8 cellular contexts compared by ENCODE assay signal in the genomic region with DNA sequence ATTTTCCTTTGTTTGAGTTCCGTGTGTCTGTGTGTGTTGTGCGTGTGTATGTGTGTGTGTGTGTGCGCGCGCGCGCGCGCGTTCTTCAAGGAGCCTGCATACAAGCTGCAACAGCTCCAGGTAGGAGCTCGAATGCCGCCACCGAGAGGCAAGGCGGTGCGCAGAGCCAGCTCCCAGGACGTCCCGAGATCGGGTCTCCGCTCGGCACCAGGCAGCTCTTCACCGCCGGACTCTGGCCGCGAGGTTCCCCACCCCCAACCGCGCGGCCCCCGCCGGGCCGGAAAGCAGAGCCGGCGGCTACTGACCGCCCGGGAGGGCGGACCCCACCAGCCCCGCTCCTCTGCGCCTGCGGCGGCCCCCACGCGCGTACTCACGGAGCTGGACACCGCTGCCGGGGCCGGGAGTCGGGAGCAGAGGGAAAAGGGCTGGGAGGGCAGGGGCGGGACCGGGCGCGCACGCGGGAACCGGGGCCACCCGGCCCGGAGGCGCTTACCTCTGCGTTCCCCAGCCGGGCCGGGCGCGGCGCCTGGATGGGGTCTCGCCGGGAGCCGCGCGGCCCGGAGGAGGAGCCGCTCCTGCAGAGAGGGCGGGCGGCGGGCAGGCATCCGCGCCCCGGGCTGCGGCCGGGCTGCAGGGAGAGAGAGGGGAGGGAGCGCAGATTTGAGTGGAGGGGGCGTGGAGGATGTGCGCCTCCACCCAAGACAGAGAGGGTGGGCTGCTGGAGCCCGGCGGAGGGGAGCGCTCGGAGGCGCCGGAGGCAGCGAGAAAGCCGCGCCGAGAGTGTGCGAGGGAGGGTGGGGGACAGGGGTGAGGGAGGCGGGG. TPM values are rescaled to one million over a fixed set of nuclear protein-coding genes. Genes with fewer than 3 reads are reported as not detected.
DNase-seq lines count a peak whose midpoint lies in the region; ATAC-seq and TF ChIP-seq lines count a peak whose summit lies in the region.

No MANE protein-coding gene starts in this region.

- no peaks in the 10 kb centered on the region for H3K36me3 ChIP-seq in CD8-positive, alpha-beta memory T cell (ENCODE audit: insufficient read depth, low read length)
- no peaks in the 10 kb centered on the region for H3K36me3 ChIP-seq in RWPE2 (ENCODE audit: low read depth)

- POLR2A ChIA-PET in CD8-positive, alpha-beta memory T cell (lab: Charles Lee) = no interaction called here

- peaks cover 42 to 65% of the 10 kb centered on the region in 2 donors for H3K27me3 Mint-ChIP-seq in CD8-positive, alpha-beta memory T cell

- no peak overlapping the region for H3K4me3 ChIP-seq in CD8-positive, alpha-beta memory T cell (ENCODE audit: low read length)
- peak overlapping the region; percentile 71 for H3K4me3 ChIP-seq in HFF-Myc (replicated peaks; ENCODE audit: low read depth, low read length)
- peak overlapping the region; percentile 74 for H3K4me3 ChIP-seq in RWPE2 (ENCODE audit: severe bottlenecking)

- peak; percentile 77 for ATAC-seq in RWPE2 (ENCODE audit: low read depth)
- ATAC-seq in HG02798 (IDR thresholded peaks at IDR 0.05; ENCODE audit: poor library complexity, unreplicated experiment) = no peak

- CTCF ChIA-PET in CD8-positive, alpha-beta memory T cell (lab: Charles Lee) = no interaction called here

- no peak for TF ChIP-seq CTCF in HFF-Myc (IDR thresholded peaks at IDR 0.05; ENCODE audit: low read depth, low read length, missing control alignments)
- TF ChIP-seq CTCF in RWPE2 (IDR thresholded peaks at IDR 0.05; ENCODE audit: poor library complexity, severe bottlenecking) = peak; percentile 29

- H3K27me3 ChIP-seq in CD8-positive, alpha-beta memory T cell (ENCODE audit: insufficient read depth, low read length, poor library complexity, severe bottlenecking) = peaks cover 18% of the 10 kb centered on the region
- no peaks in the 10 kb centered on the region for H3K27me3 ChIP-seq in RWPE2 (ENCODE audit: insufficient read depth, poor library complexity, severe bottlenecking)
- no peaks in the 10 kb centered on the region for H3K27me3 ChIP-seq in layer of hippocampus (ENCODE audit: control insufficient read depth, insufficient read depth, low read length)

- no peak for DNase-seq in CD8-positive, alpha-beta memory T cell
- DNase-seq in HFF-Myc (ENCODE audit: extremely low read depth, low read depth) (no peak), RWPE2 (ENCODE audit: low spot score) (peak; percentile 68), dedifferentiated amniotic fluid mesenchymal stem cell (ENCODE audit: extremely low spot score) (peak; percentile 21), SKM-1 treated with dmso at 0.1 percent for 144 hours (lab: John Stamatoyannopoulos, UW; ENCODE audit: unreplicated experiment) (no peak)
- DNase-seq in stimulated activated CD4-positive, alpha-beta T cell treated with anti-CD3 and anti-CD28 coated beads, Interleukin-4, amount 100 ng/mL, for 24 hours = peak; percentile 10

- no peaks in the 10 kb centered on the region for H3K9me3 Mint-ChIP-seq in CD8-positive, alpha-beta memory T cell

- H3K36me3 Mint-ChIP-seq in CD8-positive, alpha-beta memory T cell = no peaks in the 10 kb centered on the region

- H3K4me3 Mint-ChIP-seq in CD8-positive, alpha-beta memory T cell = peak overlapping the region in 5 of 7 donors; percentile 29 to 55 (median 43)

- H3K27ac Mint-ChIP-seq in CD8-positive, alpha-beta memory T cell = no peak overlapping the region

- H3K9me3 ChIP-seq in CD8-positive, alpha-beta memory T cell (ENCODE audit: low read length) = no peaks in the 10 kb centered on the region
- H3K9me3 ChIP-seq in RWPE2 (ENCODE audit: severe bottlenecking) = no peaks in the 10 kb centered on the region

- no peak overlapping the region for H3K27ac ChIP-seq in CD8-positive, alpha-beta memory T cell (ENCODE audit: low read depth, low read length)
- peak overlapping the region; percentile 67 for H3K27ac ChIP-seq in RWPE2 (ENCODE audit: poor library complexity, severe bottlenecking)
- H3K27ac ChIP-seq in layer of hippocampus (ENCODE audit: low read depth, low read length) = peak overlapping the region; percentile 38

- no peaks in the 10 kb centered on the region for H3K4me1 ChIP-seq in CD8-positive, alpha-beta memory T cell (ENCODE audit: insufficient read depth, low read length)
- H3K4me1 ChIP-seq in RWPE2 (ENCODE audit: insufficient read depth, poor library complexity, severe bottlenecking) = peaks cover 28% of the 10 kb centered on the region

- H3K4me1 Mint-ChIP-seq in CD8-positive, alpha-beta memory T cell = peaks cover 0 to 21% (median 7%) of the 10 kb centered on the region in 3 donors

RNA-seq across cellular contexts. Expression of gene AKIP1, which starts 40.3 kb away (rescaled TPM):
- total RNA-seq in CD8-positive, alpha-beta memory T cell = 10 to 100 TPM; 24.0 to 26.9 TPM
- polyA plus RNA-seq in CD8-positive, alpha-beta memory T cell = 16.3 TPM

Comparison
In these comparisons a context has a peak if more than half of its experiments do, and no peak if none do; other contexts are left out.
1. DNase-seq: peak in RWPE2 (single experiment), dedifferentiated amniotic fluid mesenchymal stem cell (single experiment) and stimulated activated CD4-positive, alpha-beta T cell treated with anti-CD3 and anti-CD28 coated beads, Interleukin-4, amount 100 ng/mL, for 24 hours (single experiment); none in CD8-positive, alpha-beta memory T cell (0 of 5), HFF-Myc (single experiment) and SKM-1 treated with dmso at 0.1 percent for 144 hours (single experiment).